In the genomic region with DNA sequence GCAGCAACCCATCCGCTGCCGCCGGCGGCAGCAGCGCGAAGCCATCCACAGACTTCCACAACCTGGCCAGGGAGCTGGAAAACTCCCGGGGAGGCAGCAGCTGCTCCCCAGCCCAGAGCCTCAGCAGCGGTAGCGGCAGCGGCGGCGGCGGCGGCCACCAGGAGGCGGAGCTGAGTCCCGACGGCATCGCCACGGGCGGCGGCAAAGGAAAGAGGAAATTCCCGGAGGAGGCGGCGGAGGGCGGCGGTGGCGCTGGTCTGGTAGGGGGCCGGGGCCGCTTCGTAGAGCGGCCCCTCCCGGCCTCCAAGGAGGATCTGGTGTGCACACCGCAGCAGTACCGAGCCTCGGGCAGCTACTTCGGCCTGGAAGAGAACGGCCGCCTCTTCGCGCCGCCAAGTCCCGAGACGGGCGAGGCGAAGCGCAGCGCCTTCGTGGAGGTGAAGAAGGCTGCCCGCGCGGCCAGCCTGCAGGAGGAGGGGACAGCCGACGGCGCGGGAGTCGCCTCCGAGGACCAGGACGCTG, we compare ENCODE assay signal across 8 cellular contexts. TPM values are rescaled to one million over a fixed set of nuclear protein-coding genes. Genes with fewer than 3 reads are reported as not detected.
A peak's percentile ranks its signal among the peaks of the same experiment; 100 is the strongest.
DNase-seq lines count a peak whose midpoint lies in the region; ATAC-seq and TF ChIP-seq lines count a peak whose summit lies in the region.

No MANE protein-coding gene starts in this region.

- H3K9me3 Mint-ChIP-seq in T-cell, result no peaks in the 10 kb centered on the region

- H3K9me3 ChIP-seq in adrenal gland (replicated peaks in 1 of 3) (no peaks in the 10 kb centered on the region), right cardiac atrium (ENCODE audit: control insufficient read depth, low read length) (no peaks in the 10 kb centered on the region)

- H3K36me3 ChIP-seq in adrenal gland (replicated peaks in 1 of 2), result no peaks in the 10 kb centered on the region

- peak; percentile 88 for DNase-seq in COLO668 (lab: John Stamatoyannopoulos, UW; ENCODE audit: unreplicated experiment)
- peak; percentile 90 for DNase-seq in GM20000 (ENCODE audit: low spot score)
- DNase-seq in HL-60 (ENCODE audit: low read depth in 1 of 2, low spot score in 1 of 2), result peak in 1 of 2 experiments; percentile 82
- DNase-seq in T-cell, result peak in 33 of 34 experiments; percentile 51 to 81 (median 67)
- DNase-seq in adrenal gland, result peak; percentile 64 to 80 (median 73)
- DNase-seq in right cardiac atrium, result peak; percentile 85 to 95 (median 95)
- peak; percentile 94 for DNase-seq in retina
- no peak for DNase-seq in cerebellar cortex (ENCODE audit: low spot score)

- ATAC-seq in T-cell (replicated peaks in 1 of 4), result peak; percentile 61 to 73 (median 69)
- ATAC-seq in right cardiac atrium, result peak; percentile 81 to 91

- H3K4me3 ChIP-seq in HL-60 (replicated peaks; ENCODE audit: insufficient read depth, low read length) (peak overlapping the region; percentile 55), adrenal gland (peak overlapping the region in 3 of 4 donors; percentile 52 to 58 (median 52)), right cardiac atrium (ENCODE audit: low read length) (peak overlapping the region; percentile 56)

- intact Hi-C loops in adrenal gland (cut with DNase I), result no loop called here
- intact Hi-C loops in right cardiac atrium (cut with DNase I), result no loop called here

- peaks cover 8 to 9% of the 10 kb centered on the region in 2 donors for H3K27me3 Mint-ChIP-seq in T-cell

- H3K36me3 Mint-ChIP-seq in T-cell, result peaks cover 7% of the 10 kb centered on the region

- H3K27me3 ChIP-seq in HL-60 (ENCODE audit: insufficient read depth, poor library complexity, severe bottlenecking), result peaks cover 11% of the 10 kb centered on the region
- H3K27me3 ChIP-seq in adrenal gland, result peaks cover 40% of the 10 kb centered on the region
- H3K27me3 ChIP-seq in right cardiac atrium (ENCODE audit: control insufficient read depth, insufficient read depth), result no peaks in the 10 kb centered on the region

- POLR2A ChIA-PET in T-cell (lab: Charles Lee), result interaction anchor here (0.5 to 1.2 kb wide), 6 partner anchors 29 to 675 kb away, joined by 3 to 7 read pairs (median 4); no protein-coding TSS in a partner anchor

- peaks cover 25 to 27% (median 25%) of the 10 kb centered on the region in 3 donors for H3K4me1 Mint-ChIP-seq in T-cell

- peak overlapping the region; percentile 71 to 90 (median 80) for H3K4me3 Mint-ChIP-seq in T-cell

- H3K4me1 ChIP-seq in adrenal gland (replicated peaks in 1 of 2), result peaks cover 0 to 5% of the 10 kb centered on the region in 2 donors
- peaks cover 5% of the 10 kb centered on the region for H3K4me1 ChIP-seq in right cardiac atrium (ENCODE audit: control insufficient read depth, insufficient read depth, low read length)

- TF ChIP-seq POLR2A in adrenal gland (IDR thresholded peaks at IDR 0.05), result no peak

- H3K27ac ChIP-seq in HL-60 (replicated peaks) (peak overlapping the region; percentile 57), adrenal gland (peak overlapping the region in 2 of 5 donors; percentile 54 to 64), right cardiac atrium (ENCODE audit: low read length) (no peak overlapping the region)

- 1 to 5% (median 2%) methylated on average over 20 to 58 of the region's 58 CpGs for WGBS in adrenal gland, 4 donors
- WGBS in right cardiac atrium, result under 1% methylated on average over 58 of the region's 58 CpGs

- peak; percentile 92 for TF ChIP-seq CTCF in GM20000 (IDR thresholded peaks at IDR 0.05; ENCODE audit: extremely low read depth, missing control alignments)
- TF ChIP-seq CTCF in HL-60 (IDR thresholded peaks at IDR 0.05; ENCODE audit: insufficient read depth, low read length), result peak; percentile 24
- TF ChIP-seq CTCF in adrenal gland (IDR thresholded peaks at IDR 0.05), result peak; percentile 51 to 79 (median 66)

- H3K27ac Mint-ChIP-seq in T-cell, result peak overlapping the region; percentile 72 to 76

- CTCF ChIA-PET in T-cell (lab: Charles Lee), result interaction anchor here (0.6 to 1.9 kb wide), 25 partner anchors 10 to 1417 kb away, joined by 3 to 27 read pairs (median 4); no protein-coding TSS in a partner anchor

RNA-seq across cellular contexts. Expression of gene PRDM8, which starts 4.9 kb away (rescaled TPM):
- 10 to 100 TPM; 10.5 to 18.7 (median 14.1) TPM for total RNA-seq in T-cell
- total RNA-seq in adrenal gland, result 1 to 10 TPM in 7 of 8 donors, under 1 TPM in 1; 0.36 to 4.4 (median 1.6) TPM
- 1 to 10 TPM; 1.1 to 5.0 (median 4.7) TPM for polyA plus RNA-seq in adrenal gland
- 1 to 10 TPM in 2 of 4 donors, under 1 TPM in 2; 0.63 to 1.3 (median 0.98) TPM for total RNA-seq in right cardiac atrium
- 0.75 TPM for polyA plus RNA-seq in right cardiac atrium

Comparison
In these comparisons a context has a peak if more than half of its experiments do, and no peak if none do; other contexts are left out.
1. CTCF ChIP-seq: peak in every context shown above with its lines; median percentile 92 in GM20000; 66 in adrenal gland; 24 in HL-60.